Comparison of ENCODE assay signal across 9 cellular contexts in the genomic region with DNA sequence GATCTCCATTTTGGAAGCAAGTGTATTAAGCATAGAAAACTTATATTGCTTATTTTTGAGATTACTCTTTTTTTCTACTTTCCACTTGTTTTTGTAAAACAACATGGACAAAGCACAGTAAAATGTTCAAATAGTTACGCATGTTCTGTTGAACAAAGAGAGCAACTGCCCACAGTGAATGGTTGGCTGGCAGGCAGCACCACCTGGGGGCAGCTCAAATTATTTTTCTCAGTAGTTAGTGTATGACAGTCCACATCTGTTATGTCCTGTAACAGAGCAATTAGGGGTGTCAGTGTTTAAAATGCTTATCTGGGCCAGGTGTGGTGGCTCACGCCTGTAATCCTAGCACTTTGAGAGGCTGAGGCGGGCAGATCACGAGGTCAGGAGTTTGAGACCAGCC. TPM values are rescaled to one million over a fixed set of nuclear protein-coding genes. Genes with fewer than 3 reads are reported as not detected.
DNase-seq lines count a peak whose midpoint lies in the region; ATAC-seq and TF ChIP-seq lines count a peak whose summit lies in the region.
"Had no signal": no experiment of that assay in that cellular context is flagged by ENCODE, and none has a peak within 500 bp of the region (broad histone marks: within the 10 kb centered on the region; RNA-seq: fewer than 3 reads in every experiment).

No MANE protein-coding gene starts in this region.

- 80 to 94% methylated on average over 4 of the region's 4 CpGs for WGBS in testis, 2 donors
- WGBS in mesenchymal stem cell: 88% methylated on average over 4 of the region's 4 CpGs

- H4K91ac ChIP-seq in mesenchymal stem cell (ENCODE audit: low read length): no peak overlapping the region

- no peak overlapping the region for H2BK5ac ChIP-seq in mesenchymal stem cell (ENCODE audit: low read depth, low read length, poor library complexity, severe bottlenecking)

- H3K9me3 ChIP-seq in RWPE2 (ENCODE audit: severe bottlenecking) (no peaks in the 10 kb centered on the region), cardiac muscle cell (ENCODE audit: low read depth) (no peaks in the 10 kb centered on the region), testis (no peaks in the 10 kb centered on the region), mesenchymal stem cell (ENCODE audit: control insufficient read depth, low read length) (no peaks in the 10 kb centered on the region)

- H3K36me3 ChIP-seq in RWPE2 (ENCODE audit: low read depth): no peaks in the 10 kb centered on the region
- H3K36me3 ChIP-seq in cardiac muscle cell: no peaks in the 10 kb centered on the region
- no peaks in the 10 kb centered on the region for H3K36me3 ChIP-seq in testis (ENCODE audit: low read depth, missing control alignments)
- no peaks in the 10 kb centered on the region for H3K36me3 ChIP-seq in mesenchymal stem cell (ENCODE audit: control insufficient read depth in 1 of 2, insufficient read depth in 2 of 2, low read depth in 1 of 2, low read length in 2 of 2)

- no peak overlapping the region for H3K23ac ChIP-seq in mesenchymal stem cell (ENCODE audit: low read length in 2 of 2)

- no peak for TF ChIP-seq POLR2A in testis (IDR thresholded peaks at IDR 0.05)

- no peak overlapping the region for H3K9ac ChIP-seq in mesenchymal stem cell (ENCODE audit: low read length)

- H3K14ac ChIP-seq in mesenchymal stem cell (ENCODE audit: low read length in 2 of 2): no peak overlapping the region

- ATAC-seq in RWPE2 (ENCODE audit: low read depth): peak; percentile 64

- H3K27me3 ChIP-seq in RWPE2 (ENCODE audit: insufficient read depth, poor library complexity, severe bottlenecking) (no peaks in the 10 kb centered on the region), cardiac muscle cell (peaks cover 2% of the 10 kb centered on the region), testis (no peaks in the 10 kb centered on the region), mesenchymal stem cell (ENCODE audit: control insufficient read depth in 1 of 2, insufficient read depth in 1 of 2, low read length in 2 of 2) (peaks cover 3 to 23% of the 10 kb centered on the region in 2 experiments)

- H3K4ac ChIP-seq in mesenchymal stem cell (ENCODE audit: low read depth in 1 of 2, low read length in 2 of 2): no peak overlapping the region

- TF ChIP-seq CTCF in RWPE2 (IDR thresholded peaks at IDR 0.05; ENCODE audit: poor library complexity, severe bottlenecking) (peak; percentile 54), cardiac muscle cell (IDR thresholded peaks at IDR 0.05; ENCODE audit: low read depth, low read length) (peak; percentile 18), testis (IDR thresholded peaks at IDR 0.05) (peak in 2 of 3 experiments; percentile 34 to 46)

- H3K18ac ChIP-seq in mesenchymal stem cell (ENCODE audit: low read depth in 1 of 2, low read length in 2 of 2): no peak overlapping the region

- H3K79me1 ChIP-seq in mesenchymal stem cell (replicated peaks; ENCODE audit: low read length, poor library complexity, severe bottlenecking): no peaks in the 10 kb centered on the region

- H3K4me2 ChIP-seq in mesenchymal stem cell (ENCODE audit: low read length, poor library complexity, severe bottlenecking): no peak overlapping the region

- H2AFZ ChIP-seq in mesenchymal stem cell (ENCODE audit: low read depth, low read length): no peak overlapping the region

- H3K27ac ChIP-seq in RWPE2 (ENCODE audit: poor library complexity, severe bottlenecking) (no peak overlapping the region), cardiac muscle cell (no peak overlapping the region), testis (no peak overlapping the region), mesenchymal stem cell (ENCODE audit: low read length, poor library complexity, severe bottlenecking) (no peak overlapping the region)

- H2BK15ac ChIP-seq in mesenchymal stem cell (ENCODE audit: low read depth, poor library complexity, severe bottlenecking): no peak overlapping the region

- H2BK12ac ChIP-seq in mesenchymal stem cell (ENCODE audit: low read length in 2 of 2): no peak overlapping the region

- no peak overlapping the region for H2AK5ac ChIP-seq in mesenchymal stem cell (ENCODE audit: low read length, severe bottlenecking)

- peaks cover 4% of the 10 kb centered on the region for H3K4me1 ChIP-seq in RWPE2 (ENCODE audit: insufficient read depth, poor library complexity, severe bottlenecking)
- no peaks in the 10 kb centered on the region for H3K4me1 ChIP-seq in cardiac muscle cell (ENCODE audit: low read depth)
- no peaks in the 10 kb centered on the region for H3K4me1 ChIP-seq in testis
- peaks cover 1% of the 10 kb centered on the region for H3K4me1 ChIP-seq in mesenchymal stem cell (ENCODE audit: control insufficient read depth, insufficient read depth, low read depth, low read length)

- H4K8ac ChIP-seq in mesenchymal stem cell (ENCODE audit: low read length): no peak overlapping the region

- no peak overlapping the region for H2BK120ac ChIP-seq in mesenchymal stem cell (ENCODE audit: low read depth, low read length)

- H3K4me3 ChIP-seq in RWPE2 (ENCODE audit: severe bottlenecking) (no peak overlapping the region), cardiac muscle cell (no peak overlapping the region), testis (no peak overlapping the region), mesenchymal stem cell (ENCODE audit: insufficient read depth in 1 of 2, low read depth in 1 of 2, low read length in 2 of 2) (no peak overlapping the region)

- DNase-seq in activated CD4-positive, alpha-beta T cell treated with anti-CD3 and anti-CD28 coated beads for 48 hours: peak; percentile 13
- DNase-seq in activated CD4-positive, alpha-beta T cell treated with anti-CD3 and anti-CD28 coated beads, Interleukin-2, amount 50 U/mL, for 48 hours: no peak
- DNase-seq in RWPE2 (ENCODE audit: low spot score): no peak
- peak; percentile 9 to 19 for DNase-seq in cardiac muscle cell (ENCODE audit: low read depth in 1 of 2, low spot score in 1 of 2)
- DNase-seq in testis: peak; percentile 60
- DNase-seq in iPS-NIHi11 (ENCODE audit: low spot score): no peak
- DNase-seq in NCI-H774 (lab: John Stamatoyannopoulos, UW): no peak
- DNase-seq in mesenchymal stem cell: no peak
- DNase-seq: DMS79 treated with DMSO at 0.1 percent for 48 hours had no signal

- intact Hi-C loops in testis (cut with DNase I; ENCODE audit: low total_unique reads): no loop called here

RNA-seq across cellular contexts. Expression of a gene that starts 46.1 kb away (rescaled TPM):
- total RNA-seq in cardiac muscle cell (26.0 and 40.5 TPM in 2 replicates), testis (10 to 100 TPM; 62.6 to 72.0 TPM)
- polyA plus RNA-seq in cardiac muscle cell (35.6 and 43.0 TPM in 2 replicates), testis (ENCODE audit: insufficient read depth, low read depth, low replicate concordance) (60.1 TPM)
- polyA plus RNA-seq in mesenchymal stem cell (2013, experiment 1 of 2): 51.3 TPM
- 54.7 TPM for polyA plus RNA-seq in mesenchymal stem cell (2013, experiment 2 of 2)

Comparison
In these comparisons a context has a peak if more than half of its experiments do, and no peak if none do; other contexts are left out.
1. DNase-seq: peak in activated CD4-positive, alpha-beta T cell treated with anti-CD3 and anti-CD28 coated beads for 48 hours (single experiment), cardiac muscle cell (2 of 2) and testis (single experiment); none in activated CD4-positive, alpha-beta T cell treated with anti-CD3 and anti-CD28 coated beads, Interleukin-2, amount 50 U/mL, for 48 hours (0 of 2), RWPE2 (single experiment), iPS-NIHi11 (single experiment), NCI-H774 (single experiment) and mesenchymal stem cell (single experiment).
2. Peak in every context shown above with its lines, with median percentiles within 50 percentile points of each other: CTCF ChIP-seq.